ENCODE assay signal across 15 cellular contexts in the genomic region with DNA sequence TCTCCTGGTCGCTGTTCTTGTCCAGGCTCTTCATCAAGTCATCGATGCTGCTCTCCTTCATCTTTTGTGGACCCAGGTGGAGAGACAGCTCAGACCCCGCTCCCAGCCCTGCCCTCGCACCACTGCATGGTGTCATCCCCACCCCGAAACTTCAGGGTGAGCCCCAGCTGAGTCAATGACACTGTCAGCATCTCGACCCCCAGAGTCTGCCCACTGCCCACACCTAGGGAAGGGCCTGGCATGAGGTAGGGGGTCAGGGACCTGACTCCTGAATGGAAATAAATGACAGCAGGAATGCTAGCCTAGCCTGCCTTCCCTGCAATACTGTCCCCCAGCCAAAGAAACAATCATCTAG. TPM values are rescaled to one million over a fixed set of nuclear protein-coding genes. Genes with fewer than 3 reads are reported as not detected.
DNase-seq lines count a peak whose midpoint lies in the region; ATAC-seq and TF ChIP-seq lines count a peak whose summit lies in the region.
"Had no signal": no experiment of that assay in that cellular context is flagged by ENCODE, and none has a peak within 500 bp of the region (broad histone marks: within the 10 kb centered on the region; RNA-seq: fewer than 3 reads in every experiment).

No MANE protein-coding gene starts in this region.

- intact Hi-C loops in Caco-2 (cut with micrococcal nuclease; ENCODE audit: unreplicated experiment): no loop called here
- intact Hi-C loops in activated T-helper 2 cell treated with anti-CD3 and anti-CD28 coated beads, Interferon-gamma antibody, Interleukin-2, Interleukin-4, amounts not matched to agents 10 μg/mL and 5 μg/mL and 100 μg/mL, durations not matched to agents 14 hours and 24 hours and 36 hours (cut with micrococcal nuclease): no loop called here
- intact Hi-C loops in naive thymus-derived CD4-positive, alpha-beta T cell (cut with micrococcal nuclease): loop anchor here (5.0 to 10.0 kb wide), 3 partner anchors 120 to 457 kb away; a partner anchor contains a TSS

- peaks cover 21% of the 10 kb centered on the region for H3K36me3 Mint-ChIP-seq in Caco-2 (ENCODE audit: insufficient read depth, unreplicated experiment)
- peaks cover 27% of the 10 kb centered on the region for H3K36me3 Mint-ChIP-seq in activated T-helper 2 cell treated with anti-CD3 and anti-CD28 coated beads, Interferon-gamma antibody, Interleukin-2, Interleukin-4, amounts not matched to agents 10 μg/mL and 5 μg/mL and 100 μg/mL, durations not matched to agents 14 hours and 24 hours and 36 hours (ENCODE audit: low read depth)
- peaks cover 0 to 35% (median 4%) of the 10 kb centered on the region in 5 donors for H3K36me3 Mint-ChIP-seq in naive thymus-derived CD4-positive, alpha-beta T cell

- no peaks in the 10 kb centered on the region for H3K27me3 Mint-ChIP-seq in Caco-2 (ENCODE audit: insufficient read depth, unreplicated experiment)
- H3K27me3 Mint-ChIP-seq in activated T-helper 2 cell treated with anti-CD3 and anti-CD28 coated beads, Interferon-gamma antibody, Interleukin-2, Interleukin-4, amounts not matched to agents 10 μg/mL and 5 μg/mL and 100 μg/mL, durations not matched to agents 14 hours and 24 hours and 36 hours (ENCODE audit: low read depth): no peaks in the 10 kb centered on the region
- no peaks in the 10 kb centered on the region for H3K27me3 Mint-ChIP-seq in naive thymus-derived CD4-positive, alpha-beta T cell

- no peak overlapping the region for H3K4me3 ChIP-seq in Caco-2 (ENCODE audit: low read depth, low read length)
- H3K4me3 ChIP-seq in naive thymus-derived CD4-positive, alpha-beta T cell (ENCODE audit: low read length): no peak overlapping the region
- no peak overlapping the region for H3K4me3 ChIP-seq in brain microvascular endothelial cell (ENCODE audit: low read depth, low read length)
- H3K4me3 ChIP-seq: SJSA1, tibial nerve had no signal

- TF ChIP-seq CTCF in 22Rv1 (IDR thresholded peaks at IDR 0.05) (no peak), Caco-2 (IDR thresholded peaks at IDR 0.05; ENCODE audit: insufficient read depth in 1 of 2, low read depth in 1 of 2, low read length in 1 of 2, severe bottlenecking in 1 of 2, unreplicated experiment in 1 of 2) (no peak), GM13976 (IDR thresholded peaks at IDR 0.05; ENCODE audit: borderline replicate concordance, control extremely low read depth, extremely low read depth, insufficient read depth, missing control alignments) (no peak), brain microvascular endothelial cell (IDR thresholded peaks at IDR 0.05; ENCODE audit: low read depth, low read length, missing control alignments) (no peak)

- no peaks in the 10 kb centered on the region for H3K27me3 ChIP-seq in Caco-2 (replicated peaks; ENCODE audit: control insufficient read depth, insufficient read depth, low read length)
- no peaks in the 10 kb centered on the region for H3K27me3 ChIP-seq in naive thymus-derived CD4-positive, alpha-beta T cell (ENCODE audit: control insufficient read depth in 2 of 2, insufficient read depth in 2 of 2, low read length in 2 of 2)
- H3K27me3 ChIP-seq in brain microvascular endothelial cell (replicated peaks): no peaks in the 10 kb centered on the region
- H3K27me3 ChIP-seq: SJSA1, tibial nerve had no signal

- no TSS peak for BruUV-seq in Caco-2 (replicated peaks; lab: Mats Ljungman, UMichigan)

- CTCF ChIA-PET in Caco-2 (lab: Charles Lee): no interaction called here
- CTCF ChIA-PET in naive thymus-derived CD4-positive, alpha-beta T cell (lab: Charles Lee): no interaction called here

- peaks cover 32% of the 10 kb centered on the region for H3K4me1 Mint-ChIP-seq in Caco-2 (ENCODE audit: low read depth, unreplicated experiment)
- peaks cover 64% of the 10 kb centered on the region for H3K4me1 Mint-ChIP-seq in activated T-helper 2 cell treated with anti-CD3 and anti-CD28 coated beads, Interferon-gamma antibody, Interleukin-2, Interleukin-4, amounts not matched to agents 10 μg/mL and 5 μg/mL and 100 μg/mL, durations not matched to agents 14 hours and 24 hours and 36 hours (ENCODE audit: low read depth)
- peaks cover 64 to 88% (median 83%) of the 10 kb centered on the region in 7 donors for H3K4me1 Mint-ChIP-seq in naive thymus-derived CD4-positive, alpha-beta T cell

- DNase-seq in Caco-2 (no peak), GM13976 (ENCODE audit: low spot score) (no peak), NCI-H146 treated with DMSO at 0.1 percent for 48 hours (lab: John Stamatoyannopoulos, UW; ENCODE audit: unreplicated experiment) (no peak), brain microvascular endothelial cell (no peak)
- no peak for DNase-seq in activated T-helper 2 cell treated with anti-CD3 and anti-CD28 coated beads, Interferon-gamma antibody, Interleukin-2, Interleukin-4, amounts not matched to agents 10 μg/mL and 5 μg/mL and 100 μg/mL, durations not matched to agents 14 hours and 24 hours and 36 hours (ENCODE audit: low spot score)
- DNase-seq in naive thymus-derived CD4-positive, alpha-beta T cell: no peak
- DNase-seq: activated T-cell treated with anti-CD3 and anti-CD28 coated beads for 4 hours; effector CD4-positive, alpha-beta T cell; foreskin fibroblast; mesendoderm; NCI-H2171 had no signal

- no peaks in the 10 kb centered on the region for H3K9me3 Mint-ChIP-seq in Caco-2 (ENCODE audit: unreplicated experiment)
- no peaks in the 10 kb centered on the region for H3K9me3 Mint-ChIP-seq in activated T-helper 2 cell treated with anti-CD3 and anti-CD28 coated beads, Interferon-gamma antibody, Interleukin-2, Interleukin-4, amounts not matched to agents 10 μg/mL and 5 μg/mL and 100 μg/mL, durations not matched to agents 14 hours and 24 hours and 36 hours
- H3K9me3 Mint-ChIP-seq in naive thymus-derived CD4-positive, alpha-beta T cell: no peaks in the 10 kb centered on the region

- H3K27ac Mint-ChIP-seq in Caco-2 (ENCODE audit: unreplicated experiment): peak overlapping the region; percentile 94
- H3K27ac Mint-ChIP-seq in activated T-helper 2 cell treated with anti-CD3 and anti-CD28 coated beads, Interferon-gamma antibody, Interleukin-2, Interleukin-4, amounts not matched to agents 10 μg/mL and 5 μg/mL and 100 μg/mL, durations not matched to agents 14 hours and 24 hours and 36 hours: no peak overlapping the region
- H3K27ac Mint-ChIP-seq in naive thymus-derived CD4-positive, alpha-beta T cell: peak overlapping the region in 8 of 9 donors; percentile 94 to 99 (median 98)

- peaks cover 29% of the 10 kb centered on the region for H3K4me1 ChIP-seq in Caco-2
- H3K4me1 ChIP-seq in naive thymus-derived CD4-positive, alpha-beta T cell (ENCODE audit: control insufficient read depth in 2 of 2, insufficient read depth in 2 of 2, low read length in 2 of 2): peaks cover 71 to 72% of the 10 kb centered on the region in 2 donors

- no peak overlapping the region for H3K4me3 Mint-ChIP-seq in Caco-2 (ENCODE audit: unreplicated experiment)
- H3K4me3 Mint-ChIP-seq in activated T-helper 2 cell treated with anti-CD3 and anti-CD28 coated beads, Interferon-gamma antibody, Interleukin-2, Interleukin-4, amounts not matched to agents 10 μg/mL and 5 μg/mL and 100 μg/mL, durations not matched to agents 14 hours and 24 hours and 36 hours (ENCODE audit: low read depth): peak overlapping the region; percentile 10
- peak overlapping the region in 8 of 10 donors; percentile 21 to 96 (median 61) for H3K4me3 Mint-ChIP-seq in naive thymus-derived CD4-positive, alpha-beta T cell

- H3K9me3 ChIP-seq in Caco-2: no peaks in the 10 kb centered on the region
- no peaks in the 10 kb centered on the region for H3K9me3 ChIP-seq in naive thymus-derived CD4-positive, alpha-beta T cell (ENCODE audit: control insufficient read depth in 2 of 3, low read length in 3 of 3)
- H3K9me3 ChIP-seq: SJSA1, tibial nerve had no signal

- in situ Hi-C loops in GM13976 (cut with MboI; ENCODE audit: low sequenced_read_pairs, unreplicated experiment) (no loop called here), brain microvascular endothelial cell (cut with HindIII; ENCODE audit: low pct_ligation_motif_present, low sequenced_read_pairs) (no loop called here)

- POLR2A ChIA-PET in Caco-2 (lab: Charles Lee): no interaction called here
- POLR2A ChIA-PET in naive thymus-derived CD4-positive, alpha-beta T cell (lab: Charles Lee): interaction anchor here (0.8 to 7.3 kb wide), 2 partner anchors 7 to 23 kb away, joined by 3 to 268 read pairs; a partner anchor contains a TSS

- H3K36me3 ChIP-seq in Caco-2 (ENCODE audit: control insufficient read depth, insufficient read depth, low read length) (no peaks in the 10 kb centered on the region; the same call in 1 of the 2 replicates), brain microvascular endothelial cell (replicated peaks) (no peaks in the 10 kb centered on the region)
- peaks cover 0 to 3% (median 0%) of the 10 kb centered on the region in 3 experiments for H3K36me3 ChIP-seq in naive thymus-derived CD4-positive, alpha-beta T cell (ENCODE audit: control insufficient read depth in 2 of 3, insufficient read depth in 3 of 3, low read length in 3 of 3)
- H3K36me3 ChIP-seq: tibial nerve had no signal

- ATAC-seq in naive thymus-derived CD4-positive, alpha-beta T cell: no peak
- no peak for ATAC-seq in HG03196 (IDR thresholded peaks at IDR 0.05; ENCODE audit: unreplicated experiment)

- H3K27ac ChIP-seq in 22Rv1: peak overlapping the region; percentile 81
- peak overlapping the region; percentile 98 for H3K27ac ChIP-seq in naive thymus-derived CD4-positive, alpha-beta T cell (ENCODE audit: low read depth, low read length)
- H3K27ac ChIP-seq in brain microvascular endothelial cell: no peak overlapping the region
- H3K27ac ChIP-seq: SJSA1 had no signal

RNA-seq across cellular contexts. Expression of a gene that starts 1.6 kb away (rescaled TPM):
- 416 and 432 TPM in 2 replicates for total RNA-seq in Caco-2 (2022)
- 209 and 229 TPM in 2 replicates for total RNA-seq in activated T-helper 2 cell treated with anti-CD3 and anti-CD28 coated beads, Interferon-gamma antibody, Interleukin-2, Interleukin-4, amounts not matched to agents 10 μg/mL and 5 μg/mL and 100 μg/mL, durations not matched to agents 14 hours and 24 hours and 36 hours
- total RNA-seq in naive thymus-derived CD4-positive, alpha-beta T cell: 100 to 1,000 TPM; 178 to 433 (median 201) TPM
- polyA plus RNA-seq in naive thymus-derived CD4-positive, alpha-beta T cell: 100 to 1,000 TPM; 424 to 568 TPM

RNA-seq across cellular contexts. Expression of a gene that starts 3.4 kb away (rescaled TPM):
- total RNA-seq in Caco-2 (2022): not detected in 2 replicates
- 1.8 and 2.4 TPM in 2 replicates for total RNA-seq in activated T-helper 2 cell treated with anti-CD3 and anti-CD28 coated beads, Interferon-gamma antibody, Interleukin-2, Interleukin-4, amounts not matched to agents 10 μg/mL and 5 μg/mL and 100 μg/mL, durations not matched to agents 14 hours and 24 hours and 36 hours
- total RNA-seq in naive thymus-derived CD4-positive, alpha-beta T cell: 1 to 10 TPM in 2 of 5 experiments, under 1 TPM in 1, not detected in 2; 0.78 to 2.0 (median 1.2) TPM
- polyA plus RNA-seq in naive thymus-derived CD4-positive, alpha-beta T cell: 1 to 10 TPM in 1 of 2 donors, under 1 TPM in 1; 0.91 to 1.5 TPM
- total RNA-seq: SJSA1, tibial nerve had no signal

RNA-seq across cellular contexts. Expression of a gene that starts 8.3 kb away (rescaled TPM):
- total RNA-seq in Caco-2 (2022): 53.6 and 54.4 TPM in 2 replicates
- total RNA-seq in activated T-helper 2 cell treated with anti-CD3 and anti-CD28 coated beads, Interferon-gamma antibody, Interleukin-2, Interleukin-4, amounts not matched to agents 10 μg/mL and 5 μg/mL and 100 μg/mL, durations not matched to agents 14 hours and 24 hours and 36 hours: 175 and 181 TPM in 2 replicates
- total RNA-seq in naive thymus-derived CD4-positive, alpha-beta T cell: 100 to 1,000 TPM in 3 of 5 experiments, 10 to 100 TPM in 2; 54.0 to 766 (median 204) TPM
- polyA plus RNA-seq in naive thymus-derived CD4-positive, alpha-beta T cell: 100 to 1,000 TPM; 259 to 359 TPM

RNA-seq across cellular contexts. Expression of a gene that starts 11.7 kb away (rescaled TPM):
- 0.61 and 0.84 TPM in 2 replicates for total RNA-seq in Caco-2 (2022)
- total RNA-seq in activated T-helper 2 cell treated with anti-CD3 and anti-CD28 coated beads, Interferon-gamma antibody, Interleukin-2, Interleukin-4, amounts not matched to agents 10 μg/mL and 5 μg/mL and 100 μg/mL, durations not matched to agents 14 hours and 24 hours and 36 hours: not detected in 2 replicates
- not detected for total RNA-seq in naive thymus-derived CD4-positive, alpha-beta T cell
- not detected for polyA plus RNA-seq in naive thymus-derived CD4-positive, alpha-beta T cell

RNA-seq across cellular contexts. Expression of a gene that starts 28.3 kb away (rescaled TPM):
- total RNA-seq in Caco-2 (2022): 2.4 and 3.0 TPM in 2 replicates
- total RNA-seq in activated T-helper 2 cell treated with anti-CD3 and anti-CD28 coated beads, Interferon-gamma antibody, Interleukin-2, Interleukin-4, amounts not matched to agents 10 μg/mL and 5 μg/mL and 100 μg/mL, durations not matched to agents 14 hours and 24 hours and 36 hours: 0.44 and 0.75 TPM in 2 replicates
- total RNA-seq in naive thymus-derived CD4-positive, alpha-beta T cell: 1 to 10 TPM in 1 of 5 experiments, not detected in 4; 1.1 TPM
- not detected for polyA plus RNA-seq in naive thymus-derived CD4-positive, alpha-beta T cell

Comparison
In these comparisons a context has a peak if more than half of its experiments do, and no peak if none do; other contexts are left out.
1. intact Hi-C loops: an anchor here in naive thymus-derived CD4-positive, alpha-beta T cell (5.0 to 10.0 kb wide); none called in Caco-2 and activated T-helper 2 cell treated with anti-CD3 and anti-CD28 coated beads, Interferon-gamma antibody, Interleukin-2, Interleukin-4, amounts not matched to agents 10 μg/mL and 5 μg/mL and 100 μg/mL, durations not matched to agents 14 hours and 24 hours and 36 hours.